3 cellular contexts compared by ENCODE assay signal in the genomic region with DNA sequence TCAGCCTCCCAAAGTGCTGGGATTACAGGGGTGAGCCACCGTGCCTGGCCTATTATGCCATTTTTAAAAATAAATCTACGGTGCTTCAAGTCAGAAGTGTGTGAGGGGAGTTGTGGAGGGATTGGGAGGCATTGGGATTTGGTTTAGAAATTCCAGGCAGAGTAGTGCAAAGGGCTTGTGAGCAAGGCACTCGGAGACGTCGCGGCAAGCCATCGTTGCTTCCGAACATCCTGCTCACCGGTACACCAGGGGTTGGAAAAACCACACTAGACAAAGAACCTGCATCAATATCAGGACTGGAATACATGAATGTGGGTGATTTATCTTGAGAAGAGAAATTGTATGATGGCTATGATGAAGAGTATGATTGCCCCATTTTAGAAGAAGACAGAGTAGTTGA.
"Had no signal": no experiment of that assay in that cellular context is flagged by ENCODE, and none has a peak within 500 bp of the region (broad histone marks: within the 10 kb centered on the region; RNA-seq: fewer than 3 reads in every experiment).

No MANE protein-coding gene starts in this region.

- H3K4me3 ChIP-seq: GM12878 had no signal

- DNase-seq: GDM1, GF-D8 had no signal

- ATAC-seq: GM12878 had no signal
